Comparison of ENCODE assay signal across 23 cellular contexts in genomic region chr1:46550751-46551231, GRCh38. TPM values are rescaled to one million over a fixed set of nuclear protein-coding genes. Genes with fewer than 3 reads are reported as not detected.
DNase-seq lines count a peak whose midpoint lies in the region; ATAC-seq and TF ChIP-seq lines count a peak whose summit lies in the region.
"Had no signal": no experiment of that assay in that cellular context is flagged by ENCODE, and none has a peak within 500 bp of the region (broad histone marks: within the 10 kb centered on the region; RNA-seq: fewer than 3 reads in every experiment).

No MANE protein-coding gene starts in this region.

- H3K27me3 ChIP-seq in heart right ventricle (peaks cover 0 to 54% (median 25%) of the 10 kb centered on the region in 7 donors), lower lobe of right lung (ENCODE audit: low read depth) (peaks cover 23% of the 10 kb centered on the region)

- DNase-seq in Right ventricle myocardium inferior (ENCODE audit: missing footprints) (peak; percentile 35), heart right ventricle (no peak), lower lobe of right lung (peak; percentile 18), NCI-H187 (lab: John Stamatoyannopoulos, UW) (no peak), GM10248 (ENCODE audit: extremely low spot score) (no peak), AG08395 (ENCODE audit: low spot score) (no peak), middle frontal gyrus (ENCODE audit: extremely low spot score, low spot score) (no peak)
- no peak for DNase-seq in central memory CD8-positive, alpha-beta T cell (ENCODE audit: low spot score in 2 of 2)
- DNase-seq: activated CD4-positive, alpha-beta T cell treated with anti-CD3 and anti-CD28 coated beads for 36 hours; activated CD8-positive, alpha-beta memory T cell treated with anti-CD3 and anti-CD28 coated beads, Interleukin-2, amount 50 U/mL, for 4 hours; activated naive CD8-positive, alpha-beta T cell treated with anti-CD3 and anti-CD28 coated beads, Interleukin-2, amount 10 ng/mL, durations not matched to agents 7 days and 5 days; C1 segment of cervical spinal cord; dermis blood vessel endothelial cell; mammary epithelial cell; naive thymus-derived CD4-positive, alpha-beta T cell; NCI-H1930; NCI-H510A treated with DMSO at 0.1 percent for 48 hours had no signal

- H3K36me3 ChIP-seq in heart right ventricle (no peaks in the 10 kb centered on the region), lower lobe of right lung (no peaks in the 10 kb centered on the region)

- POLR2A ChIA-PET in GM10248 (lab: Yijun Ruan, JAX): no interaction called here

- peak overlapping the region; percentile 94 for H3K27ac Mint-ChIP-seq in central memory CD8-positive, alpha-beta T cell (ENCODE audit: low read depth)
- H3K27ac Mint-ChIP-seq: activated CD4-positive, alpha-beta T cell treated with anti-CD3 and anti-CD28 coated beads for 36 hours; stimulated activated memory B cell treated with anti-CD40 and anti-IgM and Interleukin-4, amounts not matched to agents 10 μg/mL and 1 μg/mL and 100 μg/mL, for 72 hours had no signal

- intact Hi-C loops in Right ventricle myocardium inferior (cut with DNase I): no loop called here
- intact Hi-C loops in heart right ventricle (cut with DNase I): no loop called here
- intact Hi-C loops in lower lobe of right lung (cut with DNase I): no loop called here

- ATAC-seq in Right ventricle myocardium inferior (no peak), heart right ventricle (no peak), lower lobe of right lung (no peak)
- ATAC-seq in central memory CD8-positive, alpha-beta T cell (replicated peaks; ENCODE audit: extremely low read depth, poor library complexity, severe bottlenecking): no peak
- ATAC-seq: activated CD4-positive, alpha-beta T cell treated with anti-CD3 and anti-CD28 coated beads for 36 hours; sciatic nerve; stimulated activated memory B cell treated with anti-CD40 and anti-IgM and Interleukin-4, amounts not matched to agents 10 μg/mL and 1 μg/mL and 100 μg/mL, for 72 hours had no signal

- H3K4me3 Mint-ChIP-seq in central memory CD8-positive, alpha-beta T cell: no peak overlapping the region
- H3K4me3 Mint-ChIP-seq: activated CD4-positive, alpha-beta T cell treated with anti-CD3 and anti-CD28 coated beads for 36 hours; activated naive CD8-positive, alpha-beta T cell treated with anti-CD3 and anti-CD28 coated beads, Interleukin-2, amount 10 ng/mL, durations not matched to agents 7 days and 5 days; naive thymus-derived CD4-positive, alpha-beta T cell; stimulated activated memory B cell treated with anti-CD40 and anti-IgM and Interleukin-4, amounts not matched to agents 10 μg/mL and 1 μg/mL and 100 μg/mL, for 72 hours had no signal

- H3K36me3 Mint-ChIP-seq in central memory CD8-positive, alpha-beta T cell (ENCODE audit: insufficient read depth): peaks cover 8% of the 10 kb centered on the region
- H3K36me3 Mint-ChIP-seq: activated naive CD8-positive, alpha-beta T cell treated with anti-CD3 and anti-CD28 coated beads, Interleukin-2, amount 10 ng/mL, durations not matched to agents 7 days and 5 days; stimulated activated memory B cell treated with anti-CD40 and anti-IgM and Interleukin-4, amounts not matched to agents 10 μg/mL and 1 μg/mL and 100 μg/mL, for 72 hours had no signal

- 54% methylated on average over 17 of the region's 17 CpGs for WGBS in heart right ventricle, 2 donors

- H3K4me1 Mint-ChIP-seq in central memory CD8-positive, alpha-beta T cell: peaks cover 12% of the 10 kb centered on the region

- no peaks in the 10 kb centered on the region for H3K4me1 ChIP-seq in heart right ventricle
- H3K4me1 ChIP-seq in lower lobe of right lung: no peaks in the 10 kb centered on the region

- H3K27ac ChIP-seq in heart right ventricle (no peak overlapping the region), lower lobe of right lung (no peak overlapping the region)

- CTCF ChIA-PET in GM10248 (lab: Yijun Ruan, JAX): interaction anchor here (1.2 to 1.3 kb wide), 2 partner anchors 16 to 21 kb away, joined by 3 read pairs; a partner anchor contains a TSS

- H3K9me3 Mint-ChIP-seq in central memory CD8-positive, alpha-beta T cell: no peaks in the 10 kb centered on the region
- H3K9me3 Mint-ChIP-seq: activated naive CD8-positive, alpha-beta T cell treated with anti-CD3 and anti-CD28 coated beads, Interleukin-2, amount 10 ng/mL, durations not matched to agents 7 days and 5 days; stimulated activated memory B cell treated with anti-CD40 and anti-IgM and Interleukin-4, amounts not matched to agents 10 μg/mL and 1 μg/mL and 100 μg/mL, for 72 hours had no signal

- TF ChIP-seq CTCF in heart right ventricle (IDR thresholded peaks at IDR 0.05) (no peak), lower lobe of right lung (IDR thresholded peaks at IDR 0.05) (no peak), GM10248 (IDR thresholded peaks at IDR 0.05; ENCODE audit: control extremely low read depth, extremely low read depth, low read depth, missing control alignments) (no peak)

- H3K4me3 ChIP-seq in heart right ventricle: no peak overlapping the region
- no peak overlapping the region for H3K4me3 ChIP-seq in lower lobe of right lung

- peaks cover 14% of the 10 kb centered on the region for H3K27me3 Mint-ChIP-seq in central memory CD8-positive, alpha-beta T cell

- no peaks in the 10 kb centered on the region for H3K9me3 ChIP-seq in heart right ventricle
- no peaks in the 10 kb centered on the region for H3K9me3 ChIP-seq in lower lobe of right lung

RNA-seq across cellular contexts. Expression of gene KNCN, which starts 0.7 kb away (rescaled TPM):
- total RNA-seq in Right ventricle myocardium inferior (not detected), heart right ventricle (not detected), lower lobe of right lung (not detected)
- polyA plus RNA-seq in heart right ventricle: not detected
- total RNA-seq: A673; activated CD4-positive, alpha-beta T cell treated with anti-CD3 and anti-CD28 coated beads for 36 hours; activated naive CD8-positive, alpha-beta T cell treated with anti-CD3 and anti-CD28 coated beads, Interleukin-2, amount 10 ng/mL, durations not matched to agents 7 days and 5 days; dermis blood vessel endothelial cell; fibroblast of villous mesenchyme; G401; mammary epithelial cell; naive thymus-derived CD4-positive, alpha-beta T cell; sciatic nerve; temporal lobe had no signal
- polyA plus RNA-seq: mammary epithelial cell; naive thymus-derived CD4-positive, alpha-beta T cell had no signal

RNA-seq across cellular contexts. Expression of gene MKNK1, which starts 53.3 kb away (rescaled TPM):
- 39.8 TPM for total RNA-seq in Right ventricle myocardium inferior
- total RNA-seq in heart right ventricle: 10 to 100 TPM; 32.2 to 50.6 (median 36.8) TPM
- polyA plus RNA-seq in heart right ventricle: 10 to 100 TPM; 22.4 to 43.1 TPM
- total RNA-seq in lower lobe of right lung: 77.6 TPM

Comparison
In these comparisons a context has a peak if more than half of its experiments do, and no peak if none do; other contexts are left out.
1. DNase-seq: peak in Right ventricle myocardium inferior (single experiment) and lower lobe of right lung (single experiment); none in heart right ventricle (0 of 2), central memory CD8-positive, alpha-beta T cell (0 of 2), NCI-H187 (0 of 2), GM10248 (single experiment), AG08395 (single experiment) and middle frontal gyrus (single experiment).